In the genomic region with DNA sequence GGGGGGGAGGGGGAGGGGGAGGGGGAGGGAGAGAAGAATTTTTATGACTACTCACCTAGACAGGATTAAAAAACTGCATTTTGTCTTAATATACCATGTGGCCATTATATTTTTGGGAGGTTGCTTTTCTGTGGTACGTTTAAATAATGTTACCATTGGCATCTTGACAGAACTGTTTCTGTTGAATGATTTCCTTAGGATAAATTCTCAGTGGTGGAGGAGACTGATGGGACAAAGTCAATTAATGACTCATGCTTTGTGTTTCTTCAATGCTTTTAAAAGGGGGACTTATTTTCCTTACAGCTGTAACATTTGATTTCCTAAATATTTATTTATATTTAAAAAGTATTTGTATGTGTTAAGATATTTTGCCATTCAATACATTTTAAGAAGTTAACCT, we compare ENCODE assay signal across 23 cellular contexts. TPM values are rescaled to one million over a fixed set of nuclear protein-coding genes. Genes with fewer than 3 reads are reported as not detected.
DNase-seq lines count a peak whose midpoint lies in the region; ATAC-seq, FAIRE-seq and TF ChIP-seq lines count a peak whose summit lies in the region.
"Had no signal": no experiment of that assay in that cellular context is flagged by ENCODE, and none has a peak within 500 bp of the region (broad histone marks: within the 10 kb centered on the region; RNA-seq: fewer than 3 reads in every experiment).

No MANE protein-coding gene starts in this region.

- TF ChIP-seq RAD21 in A549 (conservative IDR thresholded peaks at IDR 0.05 in 1 of 2, IDR thresholded peaks at IDR 0.05 in 1 of 2) = no peak

- CTCF ChIA-PET in A549 (lab: Yijun Ruan, JAX) = interaction anchor here (0.8 kb wide), 1 partner anchor 100 kb away, joined by 3 read pairs; no protein-coding TSS in a partner anchor

- FAIRE-seq in A549 (lab: Jason Lieb, UNC) (no peak), islet of Langerhans (lab: Jason Lieb, UNC) (peak; percentile 61)
- FAIRE-seq: A204.1 had no signal

- no peak for TF ChIP-seq EP300 in A549 (IDR thresholded peaks at IDR 0.05)

- ATAC-seq in A549 (peak in 1 of 2 experiments; percentile 46; a peak in 2 of 6 replicates), GM18502 (IDR thresholded peaks at IDR 0.05; ENCODE audit: poor library complexity, unreplicated experiment) (no peak), HG03354 (IDR thresholded peaks at IDR 0.05; ENCODE audit: poor library complexity, severe bottlenecking, unreplicated experiment) (no peak)
- ATAC-seq: T-cell had no signal

- H3K27ac ChIP-seq in A549 = no peak overlapping the region
- H3K27ac ChIP-seq: SJCRH30 had no signal

- 0 out of 3 replicates have a peak overlapping the region, but pooled peaks have one; percentile 24 for H3K4me3 ChIP-seq in A549
- H3K4me3 ChIP-seq: SJCRH30 had no signal

- TF ChIP-seq CTCF in A549 (IDR thresholded peaks at IDR 0.05) = no peak

- peak overlapping the region; percentile 38 for H3K4me2 ChIP-seq in A549

- TF ChIP-seq POLR2A in A549 (IDR thresholded peaks at IDR 0.05; ENCODE audit: low read length) = no peak

- 5% methylated on average over 1 of the region's 1 CpG for WGBS in A549 (ENCODE audit: missing lambda C conversion rate)

- POLR2A ChIA-PET in A549 (lab: Yijun Ruan, JAX) = no interaction called here

- DNase-seq in A549 (ENCODE audit: low read depth in 1 of 2, low spot score in 1 of 2) (no peak), EH (ENCODE audit: low read depth) (peak; percentile 15), RPMI7951 (ENCODE audit: low read depth) (peak; percentile 15)
- DNase-seq in activated CD8-positive, alpha-beta memory T cell treated with anti-CD3 and anti-CD28 coated beads, Interleukin-2, amount 50 U/mL, for 4 hours = no peak
- DNase-seq: CD4-positive, CD25-positive, alpha-beta regulatory T cell; DMS153; GDM1; MV-4-11; NCI-H1105 treated with DMSO at 0.1 percent for 48 hours; NCI-H1694; NCI-H2081; NCI-H2171 treated with DMSO at 0.1 percent for 48 hours; NCI-H526 treated with DMSO at 0.1 percent for 48 hours; NK-92 treated with Interleukin-12 subunit alpha and Interleukin-12 subunit beta, amount 100 ng/mL, for 24 hours; SJCRH30; T-cell had no signal

- no peaks in the 10 kb centered on the region for H3K4me1 ChIP-seq in A549
- H3K4me1 ChIP-seq: SJCRH30 had no signal

- H3K9me3 ChIP-seq in A549 = no peaks in the 10 kb centered on the region
- H3K9me3 ChIP-seq: SJCRH30 had no signal

TF ChIP-seq in A549, 52 proteins besides CTCF, POLR2A, EP300 and RAD21:
- TF ChIP-seq HOXB13 (CRISPR knock-in tag; IDR thresholded peaks at IDR 0.05; ENCODE audit: low read depth) (no peak), BHLHE40 (IDR thresholded peaks at IDR 0.05; ENCODE audit: low read depth, low read length) (no peak), FOSL2 (IDR thresholded peaks at IDR 0.05) (no peak), FOSL2 (CRISPR knock-in tag; IDR thresholded peaks at IDR 0.05) (0 out of 2 replicates have a peak, but pooled peaks have one; percentile 29), FOSB (CRISPR knock-in tag; IDR thresholded peaks at IDR 0.05) (peak; percentile 73; the same call in 1 of the 2 replicates), MAFK (IDR thresholded peaks at IDR 0.05; ENCODE audit: partially characterized antibody) (no peak)

RNA-seq across cellular contexts. Expression of a gene that starts 13.7 kb away (rescaled TPM):
- polyA plus RNA-seq in A549 (2011; rRNA removed) (479 and 682 TPM in 2 replicates), A549 (2017; fragmentation: RNase III; extraction: RNeasy Plus Mini Kit Qiagen cat#74134 plus additional on column Dnase treatment) (60.7 to 67.5 TPM (median 61.8 TPM) in 3 replicates)
- 144 and 151 TPM in 2 replicates for polyA plus RNA-seq in A549 (2012; cell fraction: cytosol; rRNA removed)
- polyA plus RNA-seq in A549 (2012; cell fraction: nucleus; rRNA removed) = 84.8 and 108 TPM in 2 replicates
- polyA minus RNA-seq in A549 (2011; rRNA and poly(A)+ RNA removed) = 203 and 270 TPM in 2 replicates
- not detected in 2 replicates for total RNA-seq in RPMI7951 (2014; rRNA removed; shearing (Covaris generic))
- total RNA-seq: CD4-positive, CD25-positive, alpha-beta regulatory T cell; H4; SJCRH30 had no signal
- polyA plus RNA-seq: BJ; CD4-positive, CD25-positive, alpha-beta regulatory T cell; IgD-negative memory B cell had no signal

RNA-seq across cellular contexts. Expression of a gene that starts 37.5 kb away (rescaled TPM):
- polyA plus RNA-seq in A549 (2011; rRNA removed) (32.8 and 40.7 TPM in 2 replicates), A549 (2017; fragmentation: RNase III; extraction: RNeasy Plus Mini Kit Qiagen cat#74134 plus additional on column Dnase treatment) (8.4 to 9.6 TPM (median 9.1 TPM) in 3 replicates)
- polyA plus RNA-seq in A549 (2012; cell fraction: cytosol; rRNA removed) = 8.2 and 8.7 TPM in 2 replicates
- polyA plus RNA-seq in A549 (2012; cell fraction: nucleus; rRNA removed) = 2.8 and 6.1 TPM in 2 replicates
- 8.3 and 12.8 TPM in 2 replicates for polyA minus RNA-seq in A549 (2011; rRNA and poly(A)+ RNA removed)
- 4.4 and 5.5 TPM in 2 replicates for total RNA-seq in RPMI7951 (2014; rRNA removed; shearing (Covaris generic))

Comparison
In these comparisons a context has a peak if more than half of its experiments do, and no peak if none do; other contexts are left out.
1. DNase-seq: peak in EH (single experiment) and RPMI7951 (single experiment); none in A549 (0 of 2) and activated CD8-positive, alpha-beta memory T cell treated with anti-CD3 and anti-CD28 coated beads, Interleukin-2, amount 50 U/mL, for 4 hours (single experiment).